1 cellular context compared by ENCODE assay signal in the genomic region with DNA sequence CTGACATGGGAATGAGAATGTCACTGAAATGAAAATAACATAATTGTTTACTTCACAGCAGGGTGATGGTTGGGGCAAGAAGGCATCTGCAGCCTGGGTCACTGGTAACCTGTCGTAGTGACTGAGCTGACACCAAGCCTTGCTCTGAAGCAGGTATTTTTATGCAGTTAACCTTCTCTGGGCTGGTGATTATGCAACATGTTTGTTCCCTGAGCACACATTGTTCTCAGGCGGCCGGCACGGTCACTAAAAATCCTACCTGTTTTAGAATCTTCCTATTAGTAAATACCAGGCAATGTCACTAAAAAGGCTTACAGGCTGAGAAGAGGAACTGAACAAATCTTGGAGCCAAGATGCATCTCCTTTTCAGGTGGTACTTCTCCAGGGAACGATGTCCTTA.
TF ChIP-seq lines count a peak whose summit lies in the region.

No MANE protein-coding gene starts in this region.

TF ChIP-seq in Ishikawa, 13 proteins besides CTCF, POLR2A, EP300 and RAD21 (continued from another document):
- TF ChIP-seq, protein P1, sequence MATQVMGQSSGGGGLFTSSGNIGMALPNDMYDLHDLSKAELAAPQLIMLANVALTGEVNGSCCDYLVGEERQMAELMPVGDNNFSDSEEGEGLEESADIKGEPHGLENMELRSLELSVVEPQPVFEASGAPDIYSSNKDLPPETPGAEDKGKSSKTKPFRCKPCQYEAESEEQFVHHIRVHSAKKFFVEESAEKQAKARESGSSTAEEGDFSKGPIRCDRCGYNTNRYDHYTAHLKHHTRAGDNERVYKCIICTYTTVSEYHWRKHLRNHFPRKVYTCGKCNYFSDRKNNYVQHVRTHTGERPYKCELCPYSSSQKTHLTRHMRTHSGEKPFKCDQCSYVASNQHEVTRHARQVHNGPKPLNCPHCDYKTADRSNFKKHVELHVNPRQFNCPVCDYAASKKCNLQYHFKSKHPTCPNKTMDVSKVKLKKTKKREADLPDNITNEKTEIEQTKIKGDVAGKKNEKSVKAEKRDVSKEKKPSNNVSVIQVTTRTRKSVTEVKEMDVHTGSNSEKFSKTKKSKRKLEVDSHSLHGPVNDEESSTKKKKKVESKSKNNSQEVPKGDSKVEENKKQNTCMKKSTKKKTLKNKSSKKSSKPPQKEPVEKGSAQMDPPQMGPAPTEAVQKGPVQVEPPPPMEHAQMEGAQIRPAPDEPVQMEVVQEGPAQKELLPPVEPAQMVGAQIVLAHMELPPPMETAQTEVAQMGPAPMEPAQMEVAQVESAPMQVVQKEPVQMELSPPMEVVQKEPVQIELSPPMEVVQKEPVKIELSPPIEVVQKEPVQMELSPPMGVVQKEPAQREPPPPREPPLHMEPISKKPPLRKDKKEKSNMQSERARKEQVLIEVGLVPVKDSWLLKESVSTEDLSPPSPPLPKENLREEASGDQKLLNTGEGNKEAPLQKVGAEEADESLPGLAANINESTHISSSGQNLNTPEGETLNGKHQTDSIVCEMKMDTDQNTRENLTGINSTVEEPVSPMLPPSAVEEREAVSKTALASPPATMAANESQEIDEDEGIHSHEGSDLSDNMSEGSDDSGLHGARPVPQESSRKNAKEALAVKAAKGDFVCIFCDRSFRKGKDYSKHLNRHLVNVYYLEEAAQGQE (IDR thresholded peaks at IDR 0.05; ENCODE audit: low read depth), result no peak
- TF ChIP-seq YY1 (IDR thresholded peaks at IDR 0.05; ENCODE audit: low read depth), result no peak
- TF ChIP-seq, protein P2, sequence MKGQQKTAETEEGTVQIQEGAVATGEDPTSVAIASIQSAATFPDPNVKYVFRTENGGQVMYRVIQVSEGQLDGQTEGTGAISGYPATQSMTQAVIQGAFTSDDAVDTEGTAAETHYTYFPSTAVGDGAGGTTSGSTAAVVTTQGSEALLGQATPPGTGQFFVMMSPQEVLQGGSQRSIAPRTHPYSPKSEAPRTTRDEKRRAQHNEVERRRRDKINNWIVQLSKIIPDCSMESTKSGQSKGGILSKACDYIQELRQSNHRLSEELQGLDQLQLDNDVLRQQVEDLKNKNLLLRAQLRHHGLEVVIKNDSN (IDR thresholded peaks at IDR 0.05), result no peak
TF ChIP-seq in Ishikawa: peak in this region for 1.
